ENCODE assay signal across 9 cellular contexts in the genomic region with DNA sequence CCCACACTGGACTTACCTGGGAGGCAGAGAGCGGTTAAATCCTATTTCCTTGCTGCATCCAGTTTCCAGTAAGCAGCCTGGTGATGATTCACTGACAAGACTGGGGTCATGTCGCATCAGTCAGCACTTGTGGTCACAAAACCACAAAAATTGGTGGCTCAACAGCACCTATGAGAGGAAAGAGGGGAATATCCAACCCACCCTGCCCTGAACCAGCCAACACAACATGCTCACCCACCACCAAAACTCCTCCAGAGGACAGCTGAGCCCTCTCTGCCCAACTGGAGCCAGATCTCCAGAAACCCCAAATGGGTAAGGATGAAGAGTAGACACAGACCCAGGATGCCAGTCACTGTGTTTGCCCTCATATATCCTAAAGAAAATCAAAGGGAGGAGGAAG.
A peak's percentile ranks its signal among the peaks of the same experiment; 100 is the strongest.
DNase-seq lines count a peak whose midpoint lies in the region; ATAC-seq and TF ChIP-seq lines count a peak whose summit lies in the region.
"Had no signal": no experiment of that assay in that cellular context is flagged by ENCODE, and none has a peak within 500 bp of the region (broad histone marks: within the 10 kb centered on the region; RNA-seq: fewer than 3 reads in every experiment).

No MANE protein-coding gene starts in this region.

- peak overlapping the region in 3 of 4 donors; percentile 43 to 50 (median 50) for H3K4me3 Mint-ChIP-seq in IgD-negative memory B cell

- H3K9me3 Mint-ChIP-seq in IgD-negative memory B cell = no peaks in the 10 kb centered on the region

- H3K27ac Mint-ChIP-seq in IgD-negative memory B cell = peak overlapping the region; percentile 73 to 95 (median 90)

- TF ChIP-seq CTCF in AG10803 (conservative IDR thresholded peaks at IDR 0.05; ENCODE audit: low read length) = no peak
- no peak for TF ChIP-seq CTCF in neutrophil (IDR thresholded peaks at IDR 0.05)

- H3K4me1 Mint-ChIP-seq in IgD-negative memory B cell = peaks cover 65 to 75% (median 67%) of the 10 kb centered on the region in 3 donors

- peaks cover 10% of the 10 kb centered on the region for H3K36me3 Mint-ChIP-seq in IgD-negative memory B cell

- no peaks in the 10 kb centered on the region for H3K27me3 ChIP-seq in neutrophil

- peaks cover 19 to 20% of the 10 kb centered on the region in 2 experiments for H3K4me1 ChIP-seq in neutrophil (ENCODE audit: control insufficient read depth in 1 of 2, insufficient read depth in 1 of 2, low read depth in 1 of 2, low read length in 1 of 2)
- H3K4me1 ChIP-seq: HAP-1 had no signal

- H3K27ac ChIP-seq in neutrophil = peak overlapping the region; percentile 60

- H3K27me3 Mint-ChIP-seq in IgD-negative memory B cell = no peaks in the 10 kb centered on the region

- H3K4me3 ChIP-seq in AG10803 (ENCODE audit: low read length) = no peak overlapping the region
- H3K4me3 ChIP-seq in neutrophil (ENCODE audit: low read depth in 1 of 2, low read length in 1 of 2) = no peak overlapping the region
- H3K4me3 ChIP-seq: HAP-1 had no signal

- no peak for ATAC-seq in HG03571 (IDR thresholded peaks at IDR 0.05; ENCODE audit: unreplicated experiment)
- no peak for ATAC-seq in GM18909 (IDR thresholded peaks at IDR 0.05; ENCODE audit: poor library complexity, unreplicated experiment)
- ATAC-seq in HG02840 (IDR thresholded peaks at IDR 0.05; ENCODE audit: low FRiP score, unreplicated experiment) = no peak

- no peaks in the 10 kb centered on the region for H3K9me3 ChIP-seq in neutrophil
- H3K9me3 ChIP-seq: HAP-1 had no signal

- peak; percentile 68 for DNase-seq in AG10803 (ENCODE audit: low read depth)
- peak; percentile 44 for DNase-seq in amniotic epithelial cell (ENCODE audit: low read depth)
- DNase-seq in NCI-H748 (lab: John Stamatoyannopoulos, UW; ENCODE audit: unreplicated experiment) = no peak

- peaks cover 84% of the 10 kb centered on the region for H3K36me3 ChIP-seq in neutrophil
